In the genomic region with DNA sequence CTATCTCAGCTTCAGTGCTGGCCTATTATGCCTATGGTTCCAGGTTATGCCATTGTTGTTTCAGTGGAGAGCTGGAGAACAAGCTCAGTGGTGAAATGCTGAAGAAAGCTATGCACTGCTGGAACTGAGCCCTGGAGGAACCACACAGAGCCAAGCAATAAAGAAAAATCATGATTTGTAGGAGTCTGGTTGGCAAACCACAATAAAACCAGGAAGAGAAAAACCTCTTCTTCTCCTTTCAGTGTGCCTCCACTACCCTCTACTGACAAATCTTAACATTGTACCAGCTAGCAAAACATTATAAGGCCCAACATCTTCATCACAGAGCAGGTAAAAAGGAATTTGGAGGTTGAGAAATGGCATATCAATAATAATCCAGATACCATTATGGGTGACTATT, we compare ENCODE assay signal across 3 cellular contexts.
TF ChIP-seq lines count a peak whose summit lies in the region.

No MANE protein-coding gene starts in this region.

TF ChIP-seq in Ishikawa, 13 proteins besides CTCF, POLR2A, EP300 and RAD21:
- no peak for TF ChIP-seq EGR1 (IDR thresholded peaks at IDR 0.05)
- no peak for TF ChIP-seq YY1 (IDR thresholded peaks at IDR 0.05; ENCODE audit: low read depth)
- TF ChIP-seq USF1 (IDR thresholded peaks at IDR 0.05), result no peak
- TF ChIP-seq TEAD4 (IDR thresholded peaks at IDR 0.05), result no peak
- no peak for TF ChIP-seq ZBTB7A (IDR thresholded peaks at IDR 0.05; ENCODE audit: low read depth)
- TF ChIP-seq TCF12 (IDR thresholded peaks at IDR 0.05; ENCODE audit: low read depth), result no peak
- no peak for TF ChIP-seq CREB1 (IDR thresholded peaks at IDR 0.05; ENCODE audit: low read depth)
- TF ChIP-seq, protein P1, sequence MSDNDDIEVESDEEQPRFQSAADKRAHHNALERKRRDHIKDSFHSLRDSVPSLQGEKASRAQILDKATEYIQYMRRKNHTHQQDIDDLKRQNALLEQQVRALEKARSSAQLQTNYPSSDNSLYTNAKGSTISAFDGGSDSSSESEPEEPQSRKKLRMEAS (IDR thresholded peaks at IDR 0.05), result no peak
- TF ChIP-seq REST (IDR thresholded peaks at IDR 0.05; ENCODE audit: low read depth), result no peak
- TF ChIP-seq CEBPB (IDR thresholded peaks at IDR 0.05), result no peak
- TF ChIP-seq TAF1 (IDR thresholded peaks at IDR 0.05; ENCODE audit: low read depth), result no peak
- no peak for TF ChIP-seq NFIC (IDR thresholded peaks at IDR 0.05)
TF ChIP-seq in Ishikawa: peak in this region for 0.

TF ChIP-seq in K562, 482 proteins besides CTCF, POLR2A, EP300 and RAD21:
- TF ChIP-seq U2AF2 (optimal IDR thresholded peaks at IDR 0.05; ENCODE audit: low read depth, low read length) (no peak), TEAD2 (tag; IDR thresholded peaks at IDR 0.05) (no peak), HLTF (IDR thresholded peaks at IDR 0.05) (no peak), EHMT2 (IDR thresholded peaks at IDR 0.05) (no peak), ZNF551 (CRISPR knock-in tag; IDR thresholded peaks at IDR 0.05) (no peak), TFAM (CRISPR knock-in tag; conservative IDR thresholded peaks at IDR 0.05) (no peak), GABPB1 (CRISPR knock-in tag; IDR thresholded peaks at IDR 0.05) (no peak), ZSCAN32 (CRISPR knock-in tag; IDR thresholded peaks at IDR 0.05) (no peak), PTTG1 (tag; IDR thresholded peaks at IDR 0.05; ENCODE audit: low read depth) (no peak)

TF ChIP-seq in HEK293T, 16 proteins besides CTCF, POLR2A, EP300 and RAD21:
- TF ChIP-seq L3MBTL2 (conservative IDR thresholded peaks at IDR 0.05) (no peak), CTBP1 (IDR thresholded peaks at IDR 0.05; ENCODE audit: borderline replicate concordance) (no peak), FOXK2 (IDR thresholded peaks at IDR 0.05) (no peak), FOXM1 (IDR thresholded peaks at IDR 0.05; ENCODE audit: borderline replicate concordance) (no peak), ARNT (IDR thresholded peaks at IDR 0.05) (no peak), NFRKB (IDR thresholded peaks at IDR 0.05) (no peak), SUZ12 (IDR thresholded peaks at IDR 0.05) (no peak), BHLHE40 (IDR thresholded peaks at IDR 0.05; ENCODE audit: borderline replicate concordance) (no peak), SP1 (IDR thresholded peaks at IDR 0.05) (no peak), LEF1 (IDR thresholded peaks at IDR 0.05; ENCODE audit: borderline replicate concordance) (no peak)
